In the genomic region with DNA sequence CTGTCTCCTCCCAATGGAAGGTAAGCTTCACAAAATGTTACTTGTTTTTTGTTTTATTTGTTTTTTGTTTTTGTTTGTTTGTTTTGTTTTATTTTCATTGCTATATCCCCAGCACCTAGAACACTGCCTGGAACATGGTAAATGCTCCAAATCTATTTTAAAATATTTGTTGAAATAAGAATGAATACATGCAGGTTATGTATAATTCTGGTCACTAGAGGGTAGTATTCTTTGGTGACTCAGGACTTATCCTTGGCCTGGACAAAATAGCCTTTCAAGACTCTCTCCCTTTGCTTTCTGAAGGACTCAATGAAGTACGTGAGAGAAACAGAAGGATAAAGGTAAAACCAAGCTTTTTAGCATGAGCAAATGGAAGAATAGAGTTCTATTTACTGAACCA, we compare ENCODE assay signal across 9 cellular contexts. TPM values are rescaled to one million over a fixed set of nuclear protein-coding genes. Genes with fewer than 3 reads are reported as not detected.
A peak's percentile ranks its signal among the peaks of the same experiment; 100 is the strongest.
DNase-seq lines count a peak whose midpoint lies in the region; ATAC-seq and TF ChIP-seq lines count a peak whose summit lies in the region.
"Had no signal": no experiment of that assay in that cellular context is flagged by ENCODE, and none has a peak within 500 bp of the region (broad histone marks: within the 10 kb centered on the region; RNA-seq: fewer than 3 reads in every experiment).

No MANE protein-coding gene starts in this region.

- POLR2A ChIA-PET in activated CD8-positive, alpha-beta T cell treated with anti-CD3 and anti-CD28 coated beads for 36 hours (lab: Charles Lee): no interaction called here

- H4K20me1 ChIP-seq in OCI-LY3 (ENCODE audit: insufficient read depth, low read length): no peaks in the 10 kb centered on the region
- no peaks in the 10 kb centered on the region for H4K20me1 ChIP-seq in neural cell (ENCODE audit: insufficient read depth)

- CTCF ChIA-PET in activated CD8-positive, alpha-beta T cell treated with anti-CD3 and anti-CD28 coated beads for 36 hours (lab: Charles Lee): interaction anchor here (0.9 to 2.7 kb wide), 2 partner anchors 124 to 131 kb away, joined by 3 to 11 read pairs; no protein-coding TSS in a partner anchor

- TF ChIP-seq RAD21 in neural cell (conservative IDR thresholded peaks at IDR 0.05): no peak

- no peaks in the 10 kb centered on the region for H3K4me1 Mint-ChIP-seq in activated CD8-positive, alpha-beta T cell treated with anti-CD3 and anti-CD28 coated beads for 36 hours (ENCODE audit: low read depth)
- no peaks in the 10 kb centered on the region for H3K4me1 Mint-ChIP-seq in activated T-cell treated with anti-CD3 and anti-CD28 coated beads, Interleukin-2, amount 50 U/mL, for 72 hours (ENCODE audit: low read depth)

- H3K27me3 ChIP-seq in OCI-LY3 (ENCODE audit: low read depth, low read length) (no peaks in the 10 kb centered on the region), neural cell (ENCODE audit: insufficient read depth, low read depth, low read length) (no peaks in the 10 kb centered on the region)
- H3K27me3 ChIP-seq: SJCRH30 had no signal

- H3K9me3 Mint-ChIP-seq in activated CD8-positive, alpha-beta T cell treated with anti-CD3 and anti-CD28 coated beads for 36 hours: no peaks in the 10 kb centered on the region
- no peaks in the 10 kb centered on the region for H3K9me3 Mint-ChIP-seq in activated T-cell treated with anti-CD3 and anti-CD28 coated beads, Interleukin-2, amount 50 U/mL, for 72 hours

- no peaks in the 10 kb centered on the region for H3K9me2 ChIP-seq in neural cell (ENCODE audit: insufficient read depth, low read length)

- no peaks in the 10 kb centered on the region for H3F3A ChIP-seq in neural cell (ENCODE audit: insufficient read depth, low read length, poor library complexity, severe bottlenecking)

- peak; percentile 55 for DNase-seq in DMS53 (lab: John Stamatoyannopoulos, UW)
- no peak for DNase-seq in epithelial cell of proximal tubule (ENCODE audit: low read depth)
- no peak for DNase-seq in activated CD8-positive, alpha-beta T cell treated with anti-CD3 and anti-CD28 coated beads for 36 hours
- no peak for DNase-seq in NCI-H774 (lab: John Stamatoyannopoulos, UW)
- no peak for DNase-seq in activated T-cell treated with anti-CD3 and anti-CD28 coated beads, Interleukin-2, amount 50 U/mL, for 72 hours
- DNase-seq in stimulated activated CD4-positive, alpha-beta T cell treated with anti-CD3 and anti-CD28 coated beads, Interleukin-15, amount 100 ng/mL, for 24 hours: no peak

- H3K36me3 Mint-ChIP-seq in activated CD8-positive, alpha-beta T cell treated with anti-CD3 and anti-CD28 coated beads for 36 hours (ENCODE audit: low read depth): no peaks in the 10 kb centered on the region
- H3K36me3 Mint-ChIP-seq in activated T-cell treated with anti-CD3 and anti-CD28 coated beads, Interleukin-2, amount 50 U/mL, for 72 hours (ENCODE audit: insufficient read depth in 2 of 2): no peaks in the 10 kb centered on the region

- H3K27me3 Mint-ChIP-seq in activated CD8-positive, alpha-beta T cell treated with anti-CD3 and anti-CD28 coated beads for 36 hours: peaks cover 2% of the 10 kb centered on the region
- H3K27me3 Mint-ChIP-seq in activated T-cell treated with anti-CD3 and anti-CD28 coated beads, Interleukin-2, amount 50 U/mL, for 72 hours (ENCODE audit: low read depth): no peaks in the 10 kb centered on the region

- H3K27ac ChIP-seq in OCI-LY3 (ENCODE audit: low read length) (no peak overlapping the region), neural cell (ENCODE audit: low read length) (no peak overlapping the region)
- H3K27ac ChIP-seq: SJCRH30 had no signal

- no peak for ATAC-seq in activated CD8-positive, alpha-beta T cell treated with anti-CD3 and anti-CD28 coated beads for 36 hours
- ATAC-seq in activated T-cell treated with anti-CD3 and anti-CD28 coated beads, Interleukin-2, amount 50 U/mL, for 72 hours (replicated peaks in 1 of 2): no peak

- peaks cover 6% of the 10 kb centered on the region for H3K4me1 ChIP-seq in OCI-LY3 (ENCODE audit: low read length)
- H3K4me1 ChIP-seq: SJCRH30 had no signal

- H3K9ac ChIP-seq in OCI-LY3 (ENCODE audit: low read length) (no peak overlapping the region), neural cell (ENCODE audit: low read length) (no peak overlapping the region)

- TF ChIP-seq CTCF in OCI-LY3 (IDR thresholded peaks at IDR 0.05; ENCODE audit: low read depth, low read length): peak; percentile 50
- peak; percentile 67 for TF ChIP-seq CTCF in epithelial cell of proximal tubule (conservative IDR thresholded peaks at IDR 0.05; ENCODE audit: low read depth, low read length)
- peak; percentile 34 for TF ChIP-seq CTCF in neural cell (IDR thresholded peaks at IDR 0.05; ENCODE audit: poor library complexity, severe bottlenecking)
- TF ChIP-seq CTCF in activated CD8-positive, alpha-beta T cell treated with anti-CD3 and anti-CD28 coated beads for 36 hours (IDR thresholded peaks at IDR 0.05): no peak

- no peak for TF ChIP-seq EP300 in neural cell (conservative IDR thresholded peaks at IDR 0.05; ENCODE audit: poor library complexity, severe bottlenecking)

- H3K9me3 ChIP-seq in OCI-LY3 (ENCODE audit: insufficient read depth, low read length) (no peaks in the 10 kb centered on the region), neural cell (ENCODE audit: low read length) (no peaks in the 10 kb centered on the region)
- H3K9me3 ChIP-seq: SJCRH30 had no signal

- intact Hi-C loops in activated CD8-positive, alpha-beta T cell treated with anti-CD3 and anti-CD28 coated beads for 36 hours (cut with micrococcal nuclease): loop anchor here (5.0 kb wide), 1 partner anchor 124 kb away; no protein-coding TSS in a partner anchor

- no peaks in the 10 kb centered on the region for H3K79me2 ChIP-seq in OCI-LY3 (ENCODE audit: low read length)
- no peaks in the 10 kb centered on the region for H3K79me2 ChIP-seq in neural cell (replicated peaks; ENCODE audit: insufficient read depth, low read length)

- no peak overlapping the region for H2AFZ ChIP-seq in OCI-LY3 (ENCODE audit: low read depth, low read length)
- no peak overlapping the region for H2AFZ ChIP-seq in neural cell (ENCODE audit: low read depth, low read length)

- H3K36me3 ChIP-seq in OCI-LY3 (replicated peaks; ENCODE audit: low read depth, low read length) (no peaks in the 10 kb centered on the region), neural cell (ENCODE audit: insufficient read depth, low read length) (no peaks in the 10 kb centered on the region)
- H3K36me3 ChIP-seq: SJCRH30 had no signal

- H3K4me2 ChIP-seq in OCI-LY3 (ENCODE audit: low read length) (no peak overlapping the region), neural cell (ENCODE audit: low read length) (no peak overlapping the region)

- no peak overlapping the region for H3K4me3 Mint-ChIP-seq in activated CD8-positive, alpha-beta T cell treated with anti-CD3 and anti-CD28 coated beads for 36 hours
- no peak overlapping the region for H3K4me3 Mint-ChIP-seq in activated T-cell treated with anti-CD3 and anti-CD28 coated beads, Interleukin-2, amount 50 U/mL, for 72 hours

- no peak overlapping the region for H3K4me3 ChIP-seq in OCI-LY3 (ENCODE audit: low read length)
- no peak overlapping the region for H3K4me3 ChIP-seq in epithelial cell of proximal tubule (ENCODE audit: low read depth, low read length)
- no peak overlapping the region for H3K4me3 ChIP-seq in neural cell (ENCODE audit: low read length)
- H3K4me3 ChIP-seq: SJCRH30 had no signal

- no peak overlapping the region for H3K27ac Mint-ChIP-seq in activated CD8-positive, alpha-beta T cell treated with anti-CD3 and anti-CD28 coated beads for 36 hours
- no peak overlapping the region for H3K27ac Mint-ChIP-seq in activated T-cell treated with anti-CD3 and anti-CD28 coated beads, Interleukin-2, amount 50 U/mL, for 72 hours

TF ChIP-seq in neural cell, 6 proteins besides CTCF, POLR2A, EP300 and RAD21:
- TF ChIP-seq MXI1 (conservative IDR thresholded peaks at IDR 0.05; ENCODE audit: poor library complexity, severe bottlenecking) (no peak), REST (IDR thresholded peaks at IDR 0.05; ENCODE audit: borderline replicate concordance) (no peak), EZH2 (IDR thresholded peaks at IDR 0.05; ENCODE audit: borderline replicate concordance, insufficient read depth, low read length, poor library complexity, severe bottlenecking) (no peak), SMC3 (conservative IDR thresholded peaks at IDR 0.05; ENCODE audit: poor library complexity) (no peak), TAF1 (IDR thresholded peaks at IDR 0.05; ENCODE audit: low read depth) (no peak), POLR2AphosphoS5 (IDR thresholded peaks at IDR 0.05) (no peak)

RNA-seq across cellular contexts. Expression of gene PPP2R3A, which starts 46.9 kb away (rescaled TPM):
- 13.2 and 25.9 TPM in 2 replicates for total RNA-seq in epithelial cell of proximal tubule
- polyA plus RNA-seq in neural cell: 16.9 and 17.9 TPM in 2 replicates
- polyA minus RNA-seq in neural cell: 79.1 and 88.9 TPM in 2 replicates
- under 1 TPM; 0.16 to 0.51 TPM for total RNA-seq in activated CD8-positive, alpha-beta T cell treated with anti-CD3 and anti-CD28 coated beads for 36 hours
- under 1 TPM; 0.49 to 0.53 TPM for total RNA-seq in activated T-cell treated with anti-CD3 and anti-CD28 coated beads, Interleukin-2, amount 50 U/mL, for 72 hours
